Comparison of ENCODE assay signal across 11 cellular contexts in the genomic region with DNA sequence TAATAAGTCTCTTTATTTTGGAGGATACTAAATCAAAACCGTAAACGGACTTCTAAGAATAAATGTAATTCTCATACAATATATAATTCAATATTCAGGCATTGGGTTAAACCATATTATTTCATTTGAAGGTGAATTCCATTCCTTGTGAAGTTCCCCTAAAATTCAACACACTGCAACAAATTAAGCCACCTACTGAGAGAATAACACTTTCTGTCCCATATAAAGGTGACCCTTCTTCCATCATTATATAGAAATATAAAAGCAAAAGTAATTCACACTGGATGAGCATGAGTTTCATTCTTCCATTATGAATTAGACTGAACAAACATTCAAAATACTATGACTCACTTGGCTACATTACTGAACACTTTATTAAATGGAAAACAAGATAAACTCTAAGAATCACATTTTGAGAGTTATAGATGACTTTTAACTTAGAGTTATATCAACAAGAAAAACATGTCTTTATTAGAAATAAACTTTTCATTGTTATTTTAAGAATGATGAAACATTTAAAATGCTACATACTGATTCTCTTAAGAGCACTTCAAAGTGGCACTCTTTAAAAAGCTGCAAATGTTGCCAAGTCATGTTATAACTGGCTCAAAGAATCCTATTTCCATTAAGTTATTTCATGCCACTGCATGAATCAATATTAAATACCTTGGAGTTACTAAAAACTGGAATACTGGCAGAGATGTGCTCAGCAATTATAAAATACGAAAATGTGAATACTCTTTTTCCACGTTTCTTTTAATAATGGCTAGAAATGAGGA. TPM values are rescaled to one million over a fixed set of nuclear protein-coding genes. Genes with fewer than 3 reads are reported as not detected.
DNase-seq lines count a peak whose midpoint lies in the region; ATAC-seq, FAIRE-seq and TF ChIP-seq lines count a peak whose summit lies in the region.
"Had no signal": no experiment of that assay in that cellular context is flagged by ENCODE, and none has a peak within 500 bp of the region (broad histone marks: within the 10 kb centered on the region; RNA-seq: fewer than 3 reads in every experiment).

No MANE protein-coding gene starts in this region.

- no peak overlapping the region for H3K4me3 ChIP-seq in A549
- peak overlapping the region in 2 of 3 donors; percentile 81 to 96 for H3K4me3 ChIP-seq in breast epithelium
- no peak overlapping the region for H3K4me3 ChIP-seq in left lung

- H3K4me3 Mint-ChIP-seq in IgD-negative memory B cell (peak overlapping the region in 3 of 4 donors; percentile 67 to 99 (median 83)), T-cell (peak overlapping the region in 1 of 3 donors; percentile 93)

- no peaks in the 10 kb centered on the region for H3K9me3 Mint-ChIP-seq in IgD-negative memory B cell
- no peaks in the 10 kb centered on the region for H3K9me3 Mint-ChIP-seq in T-cell
- H3K9me3 Mint-ChIP-seq: activated T-helper 17 cell treated with anti-CD3 and anti-CD28 coated beads, Interleukin-2, amount 50 U/mL, for 72 hours had no signal

- TF ChIP-seq CTCF in A549 (IDR thresholded peaks at IDR 0.05) (no peak), breast epithelium (IDR thresholded peaks at IDR 0.05) (no peak), left lung (IDR thresholded peaks at IDR 0.05) (no peak), D721Med (IDR thresholded peaks at IDR 0.05; ENCODE audit: insufficient read depth, missing control alignments) (no peak)

- WGBS in A549 (ENCODE audit: missing lambda C conversion rate): 47% methylated on average over 4 of the region's 4 CpGs

- DNase-seq in A549 (ENCODE audit: low read depth in 1 of 2, low spot score in 1 of 2): no peak
- no peak for DNase-seq in breast epithelium (ENCODE audit: low spot score in 2 of 2)
- no peak for DNase-seq in left lung
- DNase-seq in retina: no peak
- no peak for DNase-seq in T-cell
- DNase-seq in urothelium cell line (ENCODE audit: low spot score): no peak
- no peak for DNase-seq in D721Med (ENCODE audit: insufficient read length, low spot score)
- DNase-seq: NCI-H1092, testis had no signal

- intact Hi-C loops in breast epithelium (cut with DNase I; ENCODE audit: low total_unique reads) (no loop called here), left lung (cut with DNase I) (no loop called here)

- no peak for TF ChIP-seq EP300 in A549 (IDR thresholded peaks at IDR 0.05)

- peaks cover 35 to 47% (median 41%) of the 10 kb centered on the region in 3 donors for H3K4me1 Mint-ChIP-seq in IgD-negative memory B cell
- H3K4me1 Mint-ChIP-seq in T-cell: peaks cover 51 to 71% (median 66%) of the 10 kb centered on the region in 3 donors

- CTCF ChIA-PET in A549 (lab: Yijun Ruan, JAX) (no interaction called here), T-cell (lab: Charles Lee) (interaction anchor here in 1 of 2 donors (1.3 to 1.6 kb wide), 3 partner anchors 15 to 73 kb away, joined by 3 to 6 read pairs (median 4); no protein-coding TSS in a partner anchor)

- POLR2A ChIA-PET in A549 (lab: Yijun Ruan, JAX) (no interaction called here), T-cell (lab: Charles Lee) (interaction anchor here in 1 of 2 donors (1.5 kb wide), 1 partner anchor 24 kb away, joined by 8 read pairs; no protein-coding TSS in a partner anchor)

- TF ChIP-seq POLR2A in A549 (IDR thresholded peaks at IDR 0.05; ENCODE audit: low read length): no peak
- TF ChIP-seq POLR2A in breast epithelium (IDR thresholded peaks at IDR 0.05): no peak

- TF ChIP-seq RAD21 in A549 (conservative IDR thresholded peaks at IDR 0.05 in 1 of 2, IDR thresholded peaks at IDR 0.05 in 1 of 2): no peak

- H3K27ac ChIP-seq in A549 (no peak overlapping the region), breast epithelium (peak overlapping the region in 1 of 2 donors; percentile 35), left lung (peak overlapping the region; percentile 2 to 40)

- H3K27me3 Mint-ChIP-seq in IgD-negative memory B cell (no peaks in the 10 kb centered on the region), T-cell (no peaks in the 10 kb centered on the region)
- H3K27me3 Mint-ChIP-seq: activated T-helper 17 cell treated with anti-CD3 and anti-CD28 coated beads, Interleukin-2, amount 50 U/mL, for 72 hours had no signal

- ATAC-seq in A549 (no peak), left lung (no peak), T-cell (replicated peaks in 1 of 4) (no peak)
- ATAC-seq: activated T-helper 17 cell treated with anti-CD3 and anti-CD28 coated beads, Interleukin-2, amount 50 U/mL, for 72 hours had no signal

- H3K36me3 ChIP-seq in breast epithelium (no peaks in the 10 kb centered on the region), left lung (no peaks in the 10 kb centered on the region)

- no peaks in the 10 kb centered on the region for H3K27me3 ChIP-seq in breast epithelium
- H3K27me3 ChIP-seq in left lung: no peaks in the 10 kb centered on the region
- H3K27me3 ChIP-seq: testis had no signal

- no peaks in the 10 kb centered on the region for H3K9me3 ChIP-seq in A549
- H3K9me3 ChIP-seq in breast epithelium: no peaks in the 10 kb centered on the region
- no peaks in the 10 kb centered on the region for H3K9me3 ChIP-seq in left lung
- H3K9me3 ChIP-seq: testis had no signal

- no peak for FAIRE-seq in A549 (lab: Jason Lieb, UNC)
- no peak for FAIRE-seq in urothelium cell line (lab: Jason Lieb, UNC)
- no peak for FAIRE-seq in D721Med (lab: Jason Lieb, UNC)

- peak overlapping the region; percentile 34; the same call in 1 of the 3 replicates for H3K4me2 ChIP-seq in A549

- H3K36me3 Mint-ChIP-seq in IgD-negative memory B cell (peaks cover 16% of the 10 kb centered on the region), T-cell (peaks cover 24% of the 10 kb centered on the region)

- H3K4me1 ChIP-seq in A549 (peaks cover 11% of the 10 kb centered on the region), breast epithelium (no peaks in the 10 kb centered on the region), left lung (peaks cover 0 to 35% of the 10 kb centered on the region in 2 donors)

- H3K27ac Mint-ChIP-seq in IgD-negative memory B cell: peak overlapping the region in 1 of 3 donors; percentile 30
- H3K27ac Mint-ChIP-seq in T-cell: peak overlapping the region in 1 of 2 donors; percentile 52
- H3K27ac Mint-ChIP-seq: activated T-helper 17 cell treated with anti-CD3 and anti-CD28 coated beads, Interleukin-2, amount 50 U/mL, for 72 hours had no signal

TF ChIP-seq in A549, 52 proteins besides CTCF, POLR2A, EP300 and RAD21 (continues in another document):
- no peak for TF ChIP-seq PHF8 (IDR thresholded peaks at IDR 0.05; ENCODE audit: borderline replicate concordance, low read depth)
- TF ChIP-seq, protein P1, sequence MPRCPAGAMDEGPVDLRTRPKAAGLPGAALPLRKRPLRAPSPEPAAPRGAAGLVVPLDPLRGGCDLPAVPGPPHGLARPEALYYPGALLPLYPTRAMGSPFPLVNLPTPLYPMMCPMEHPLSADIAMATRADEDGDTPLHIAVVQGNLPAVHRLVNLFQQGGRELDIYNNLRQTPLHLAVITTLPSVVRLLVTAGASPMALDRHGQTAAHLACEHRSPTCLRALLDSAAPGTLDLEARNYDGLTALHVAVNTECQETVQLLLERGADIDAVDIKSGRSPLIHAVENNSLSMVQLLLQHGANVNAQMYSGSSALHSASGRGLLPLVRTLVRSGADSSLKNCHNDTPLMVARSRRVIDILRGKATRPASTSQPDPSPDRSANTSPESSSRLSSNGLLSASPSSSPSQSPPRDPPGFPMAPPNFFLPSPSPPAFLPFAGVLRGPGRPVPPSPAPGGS (IDR thresholded peaks at IDR 0.05): no peak
- TF ChIP-seq ZNF302 (CRISPR knock-in tag; IDR thresholded peaks at IDR 0.05): no peak
- no peak for TF ChIP-seq HOXB5 (CRISPR knock-in tag; IDR thresholded peaks at IDR 0.05)
- TF ChIP-seq, protein P2, sequence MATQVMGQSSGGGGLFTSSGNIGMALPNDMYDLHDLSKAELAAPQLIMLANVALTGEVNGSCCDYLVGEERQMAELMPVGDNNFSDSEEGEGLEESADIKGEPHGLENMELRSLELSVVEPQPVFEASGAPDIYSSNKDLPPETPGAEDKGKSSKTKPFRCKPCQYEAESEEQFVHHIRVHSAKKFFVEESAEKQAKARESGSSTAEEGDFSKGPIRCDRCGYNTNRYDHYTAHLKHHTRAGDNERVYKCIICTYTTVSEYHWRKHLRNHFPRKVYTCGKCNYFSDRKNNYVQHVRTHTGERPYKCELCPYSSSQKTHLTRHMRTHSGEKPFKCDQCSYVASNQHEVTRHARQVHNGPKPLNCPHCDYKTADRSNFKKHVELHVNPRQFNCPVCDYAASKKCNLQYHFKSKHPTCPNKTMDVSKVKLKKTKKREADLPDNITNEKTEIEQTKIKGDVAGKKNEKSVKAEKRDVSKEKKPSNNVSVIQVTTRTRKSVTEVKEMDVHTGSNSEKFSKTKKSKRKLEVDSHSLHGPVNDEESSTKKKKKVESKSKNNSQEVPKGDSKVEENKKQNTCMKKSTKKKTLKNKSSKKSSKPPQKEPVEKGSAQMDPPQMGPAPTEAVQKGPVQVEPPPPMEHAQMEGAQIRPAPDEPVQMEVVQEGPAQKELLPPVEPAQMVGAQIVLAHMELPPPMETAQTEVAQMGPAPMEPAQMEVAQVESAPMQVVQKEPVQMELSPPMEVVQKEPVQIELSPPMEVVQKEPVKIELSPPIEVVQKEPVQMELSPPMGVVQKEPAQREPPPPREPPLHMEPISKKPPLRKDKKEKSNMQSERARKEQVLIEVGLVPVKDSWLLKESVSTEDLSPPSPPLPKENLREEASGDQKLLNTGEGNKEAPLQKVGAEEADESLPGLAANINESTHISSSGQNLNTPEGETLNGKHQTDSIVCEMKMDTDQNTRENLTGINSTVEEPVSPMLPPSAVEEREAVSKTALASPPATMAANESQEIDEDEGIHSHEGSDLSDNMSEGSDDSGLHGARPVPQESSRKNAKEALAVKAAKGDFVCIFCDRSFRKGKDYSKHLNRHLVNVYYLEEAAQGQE (IDR thresholded peaks at IDR 0.05): no peak
- no peak for TF ChIP-seq SREBF2 (IDR thresholded peaks at IDR 0.05)
- TF ChIP-seq RNF2 (IDR thresholded peaks at IDR 0.05; ENCODE audit: borderline replicate concordance, low read depth): no peak

RNA-seq across cellular contexts. Expression of a gene that starts 2.7 kb away (rescaled TPM):
- polyA plus RNA-seq in A549 (2011; rRNA removed): 3.3 and 3.6 TPM in 2 replicates
- 0.30 and 0.34 TPM in 2 replicates for polyA plus RNA-seq in A549 (2012; cell fraction: cytosol; rRNA removed)
- polyA plus RNA-seq in A549 (2012; cell fraction: nucleus; rRNA removed): 0.24 and 0.44 TPM in 2 replicates
- polyA plus RNA-seq in A549 (2017; fragmentation: RNase III; extraction: RNeasy Plus Mini Kit Qiagen cat#74134 plus additional on column Dnase treatment): 0.31 to 0.46 TPM (median 0.35 TPM) in 3 replicates
- 4.2 and 6.2 TPM in 2 replicates for polyA minus RNA-seq in A549 (2011; rRNA and poly(A)+ RNA removed)
- polyA plus RNA-seq in IgD-negative memory B cell: 2.9 TPM
- total RNA-seq in breast epithelium: 10 to 100 TPM; 28.2 to 98.1 (median 39.7) TPM
- total RNA-seq in left lung: 10 to 100 TPM; 45.0 to 80.7 TPM
- 100 to 1,000 TPM in 3 of 5 donors, 10 to 100 TPM in 2; 61.5 to 150 (median 132) TPM for total RNA-seq in T-cell

Comparison
In these comparisons a context has a peak if more than half of its experiments do, and no peak if none do; other contexts are left out.
1. H3K27ac ChIP-seq: peak in left lung (2 of 2); none in A549 (0 of 2).
2. H3K4me3 ChIP-seq: peak in breast epithelium (2 of 3); none in A549 (single experiment) and left lung (0 of 2).